In genomic region chr1:191977874-191978273, GRCh38 we compare ENCODE assay signal across 23 cellular contexts.
DNase-seq lines count a peak whose midpoint lies in the region; ATAC-seq, FAIRE-seq and TF ChIP-seq lines count a peak whose summit lies in the region.
"Had no signal": no experiment of that assay in that cellular context is flagged by ENCODE, and none has a peak within 500 bp of the region (broad histone marks: within the 10 kb centered on the region; RNA-seq: fewer than 3 reads in every experiment).

No MANE protein-coding gene starts in this region.

- H3K9me3 Mint-ChIP-seq in activated naive CD8-positive, alpha-beta T cell treated with anti-CD3 and anti-CD28 coated beads, Interleukin-2, amount 50 U/mL, for 24 hours: peaks cover 16% of the 10 kb centered on the region

- H3K27me3 Mint-ChIP-seq in activated naive CD8-positive, alpha-beta T cell treated with anti-CD3 and anti-CD28 coated beads, Interleukin-2, amount 50 U/mL, for 24 hours: no peaks in the 10 kb centered on the region
- H3K27me3 Mint-ChIP-seq: CD4-positive, alpha-beta T cell; CD8-positive, alpha-beta memory T cell had no signal

- ATAC-seq in A549 (no peak), HG03045 (IDR thresholded peaks at IDR 0.05; ENCODE audit: unreplicated experiment) (no peak)
- ATAC-seq in activated naive CD8-positive, alpha-beta T cell treated with anti-CD3 and anti-CD28 coated beads, Interleukin-2, amount 50 U/mL, for 24 hours: no peak
- ATAC-seq: GM23338 had no signal

- no peak for TF ChIP-seq EP300 in A549 (IDR thresholded peaks at IDR 0.05)

- no peaks in the 10 kb centered on the region for H3K4me1 ChIP-seq in A549
- H3K4me1 ChIP-seq: BE2C; BLaER1 treated with 17β-estradiol and CSF1 and Interleukin-3, amounts not matched to agents 10 nM and 100 nM; HAP-1 had no signal

- H3K4me3 ChIP-seq in A549: no peak overlapping the region
- H3K4me3 ChIP-seq: BLaER1 treated with 17β-estradiol and CSF1 and Interleukin-3, amounts not matched to agents 10 nM and 100 nM; GM23338; HAP-1 had no signal

- no peak overlapping the region for H3K27ac Mint-ChIP-seq in activated naive CD8-positive, alpha-beta T cell treated with anti-CD3 and anti-CD28 coated beads, Interleukin-2, amount 50 U/mL, for 24 hours
- H3K27ac Mint-ChIP-seq: CD14-positive monocyte; CD4-positive, alpha-beta T cell; CD8-positive, alpha-beta memory T cell; GM23338; HFFc6 had no signal

- no peak for TF ChIP-seq RAD21 in A549 (conservative IDR thresholded peaks at IDR 0.05 in 1 of 2, IDR thresholded peaks at IDR 0.05 in 1 of 2)

- H3K27ac ChIP-seq in A549: no peak overlapping the region
- H3K27ac ChIP-seq: BLaER1 treated with 17β-estradiol and CSF1 and Interleukin-3, amounts not matched to agents 10 nM and 100 nM had no signal

- DNase-seq in A549 (ENCODE audit: low read depth in 1 of 2, low spot score in 1 of 2): no peak
- no peak for DNase-seq in frontal cortex (ENCODE audit: low spot score in 2 of 2)
- no peak for DNase-seq in activated naive CD8-positive, alpha-beta T cell treated with anti-CD3 and anti-CD28 coated beads, Interleukin-2, amount 50 U/mL, for 24 hours
- DNase-seq in NCI-H2171 (lab: John Stamatoyannopoulos, UW): no peak
- DNase-seq: ACHN; BE2C; CD4-positive, alpha-beta T cell; CD8-positive, alpha-beta memory T cell; DMS 273 treated with DMSO at 0.1 percent for 48 hours; DMS79; EL; GF-D8; HFFc6 had no signal

- no peak for FAIRE-seq in A549 (lab: Jason Lieb, UNC)
- peak; percentile 80 for FAIRE-seq in TTC549 (lab: Jason Lieb, UNC)
- FAIRE-seq in frontal cortex (lab: Jason Lieb, UNC): peak; percentile 17
- FAIRE-seq: D721Med, GM12891, GM18507, H54 had no signal

- H3K4me3 Mint-ChIP-seq in activated naive CD8-positive, alpha-beta T cell treated with anti-CD3 and anti-CD28 coated beads, Interleukin-2, amount 50 U/mL, for 24 hours: no peak overlapping the region
- H3K4me3 Mint-ChIP-seq: CD14-positive monocyte; CD4-positive, alpha-beta T cell; CD8-positive, alpha-beta memory T cell; GM23338; HFFc6 had no signal

- TF ChIP-seq CTCF in A549 (IDR thresholded peaks at IDR 0.05): no peak

- POLR2A ChIA-PET in A549 (lab: Yijun Ruan, JAX): no interaction called here

- no peaks in the 10 kb centered on the region for H3K4me1 Mint-ChIP-seq in activated naive CD8-positive, alpha-beta T cell treated with anti-CD3 and anti-CD28 coated beads, Interleukin-2, amount 50 U/mL, for 24 hours
- H3K4me1 Mint-ChIP-seq: CD8-positive, alpha-beta memory T cell; GM23338 had no signal

- H3K9me3 ChIP-seq in A549: no peaks in the 10 kb centered on the region; the same call in 2 of the 3 replicates
- H3K9me3 ChIP-seq: BE2C, HAP-1 had no signal

- CTCF ChIA-PET in A549 (lab: Yijun Ruan, JAX): no interaction called here

- no peak for TF ChIP-seq POLR2A in A549 (IDR thresholded peaks at IDR 0.05; ENCODE audit: low read length)

- no peaks in the 10 kb centered on the region for H3K36me3 Mint-ChIP-seq in activated naive CD8-positive, alpha-beta T cell treated with anti-CD3 and anti-CD28 coated beads, Interleukin-2, amount 50 U/mL, for 24 hours (ENCODE audit: low read depth)
- H3K36me3 Mint-ChIP-seq: CD14-positive monocyte; CD8-positive, alpha-beta memory T cell had no signal

- no peak overlapping the region for H3K4me2 ChIP-seq in A549
- H3K4me2 ChIP-seq: BLaER1 treated with 17β-estradiol and CSF1 and Interleukin-3, amounts not matched to agents 10 nM and 100 nM; GM23338 had no signal

TF ChIP-seq in A549, 52 proteins besides CTCF, POLR2A, EP300 and RAD21:
- TF ChIP-seq MAFK (IDR thresholded peaks at IDR 0.05; ENCODE audit: partially characterized antibody) (peak; percentile 42), HEYL (CRISPR knock-in tag; IDR thresholded peaks at IDR 0.05) (no peak)
TF ChIP-seq in A549: peak in this region for 1.
